17 cellular contexts compared by ENCODE assay signal in the genomic region with DNA sequence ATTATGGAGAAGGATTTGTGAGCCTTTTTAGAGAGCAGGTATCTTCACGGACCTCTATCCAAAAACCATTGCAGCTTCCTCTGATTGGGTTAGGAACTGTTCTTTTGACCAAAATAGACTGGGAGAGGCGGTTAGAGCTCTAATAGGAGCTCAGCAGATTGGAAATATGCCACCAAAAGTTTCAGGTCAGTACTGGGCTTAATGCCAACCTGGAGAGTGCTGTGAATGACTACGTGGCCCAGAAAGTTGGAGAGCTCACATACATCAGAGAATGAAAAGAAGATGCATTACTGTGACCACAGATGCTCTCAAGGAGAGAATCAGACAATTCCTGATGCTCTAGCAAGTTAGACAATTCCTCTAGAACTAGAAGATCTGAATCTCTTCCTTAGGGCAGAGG.
DNase-seq lines count a peak whose midpoint lies in the region; ATAC-seq and TF ChIP-seq lines count a peak whose summit lies in the region.
"Had no signal": no experiment of that assay in that cellular context is flagged by ENCODE, and none has a peak within 500 bp of the region (broad histone marks: within the 10 kb centered on the region; RNA-seq: fewer than 3 reads in every experiment).

No MANE protein-coding gene starts in this region.

- DNase-seq in NCI-H748 (lab: John Stamatoyannopoulos, UW; ENCODE audit: unreplicated experiment) (peak; percentile 48), NCI-H748 treated with DMSO at 0.1 percent for 48 hours (lab: John Stamatoyannopoulos, UW) (no peak), adrenal gland (peak; percentile 34 to 62 (median 48)), foreskin fibroblast (peak; percentile 26 to 58), A172 (ENCODE audit: low spot score) (no peak), dedifferentiated amniotic fluid mesenchymal stem cell (ENCODE audit: extremely low spot score) (no peak)
- DNase-seq: activated CD4-positive, CD25-positive, alpha-beta regulatory T cell; activated naive CD4-positive, alpha-beta T cell treated with anti-CD3 and anti-CD28 coated beads, Interleukin-2, amount 10 ng/mL, durations not matched to agents 7 days and 5 days; CD4-positive, alpha-beta memory T cell; erythroblast; NCI-H2081 treated with DMSO at 0.1 percent for 48 hours; OCI-M1; sigmoid colon; stimulated activated CD4-positive, alpha-beta T cell treated with anti-CD3 and anti-CD28 coated beads, Interleukin-4, amount 100 ng/mL, for 4 hours; uterus had no signal

- H3K36me3 ChIP-seq in adrenal gland (replicated peaks in 1 of 2): no peaks in the 10 kb centered on the region
- H3K36me3 ChIP-seq: sigmoid colon, uterus had no signal

- 26 to 39% (median 29%) methylated on average over 3 of the region's 3 CpGs for WGBS in adrenal gland, 4 donors

- H3K4me3 ChIP-seq in adrenal gland (no peak overlapping the region), foreskin fibroblast (ENCODE audit: low read depth in 1 of 2, low read length in 2 of 2) (no peak overlapping the region)
- H3K4me3 ChIP-seq: sigmoid colon, uterus had no signal

- H3K27ac ChIP-seq in adrenal gland (peak overlapping the region in 2 of 5 donors; percentile 4 to 31), temporal lobe (ENCODE audit: low read depth, low read length) (peak overlapping the region; percentile 38)
- H3K27ac ChIP-seq: sigmoid colon, uterus had no signal

- intact Hi-C loops in adrenal gland (cut with DNase I): no loop called here

- TF ChIP-seq CTCF in adrenal gland (IDR thresholded peaks at IDR 0.05) (no peak), foreskin fibroblast (IDR thresholded peaks at IDR 0.05; ENCODE audit: low read depth, low read length) (no peak)

- TF ChIP-seq POLR2A in adrenal gland (IDR thresholded peaks at IDR 0.05): no peak

- no peaks in the 10 kb centered on the region for H3K9me3 ChIP-seq in adrenal gland (replicated peaks in 1 of 3)
- H3K9me3 ChIP-seq: sigmoid colon, uterus had no signal

- peaks cover 0 to 8% of the 10 kb centered on the region in 2 donors for H3K4me1 ChIP-seq in adrenal gland (replicated peaks in 1 of 2)
- H3K4me1 ChIP-seq: sigmoid colon, uterus had no signal

- H3K27me3 ChIP-seq in adrenal gland: no peaks in the 10 kb centered on the region
- H3K27me3 ChIP-seq: sigmoid colon, uterus had no signal

- no peak for ATAC-seq in HG02588 (IDR thresholded peaks at IDR 0.05; ENCODE audit: unreplicated experiment)

Comparison
In these comparisons a context has a peak if more than half of its experiments do, and no peak if none do; other contexts are left out.
1. DNase-seq: peak in NCI-H748 (single experiment), adrenal gland (7 of 7) and foreskin fibroblast (2 of 2); none in NCI-H748 treated with DMSO at 0.1 percent for 48 hours (single experiment), A172 (single experiment) and dedifferentiated amniotic fluid mesenchymal stem cell (single experiment).